Comparison of ENCODE assay signal across 1 cellular context in the genomic region with DNA sequence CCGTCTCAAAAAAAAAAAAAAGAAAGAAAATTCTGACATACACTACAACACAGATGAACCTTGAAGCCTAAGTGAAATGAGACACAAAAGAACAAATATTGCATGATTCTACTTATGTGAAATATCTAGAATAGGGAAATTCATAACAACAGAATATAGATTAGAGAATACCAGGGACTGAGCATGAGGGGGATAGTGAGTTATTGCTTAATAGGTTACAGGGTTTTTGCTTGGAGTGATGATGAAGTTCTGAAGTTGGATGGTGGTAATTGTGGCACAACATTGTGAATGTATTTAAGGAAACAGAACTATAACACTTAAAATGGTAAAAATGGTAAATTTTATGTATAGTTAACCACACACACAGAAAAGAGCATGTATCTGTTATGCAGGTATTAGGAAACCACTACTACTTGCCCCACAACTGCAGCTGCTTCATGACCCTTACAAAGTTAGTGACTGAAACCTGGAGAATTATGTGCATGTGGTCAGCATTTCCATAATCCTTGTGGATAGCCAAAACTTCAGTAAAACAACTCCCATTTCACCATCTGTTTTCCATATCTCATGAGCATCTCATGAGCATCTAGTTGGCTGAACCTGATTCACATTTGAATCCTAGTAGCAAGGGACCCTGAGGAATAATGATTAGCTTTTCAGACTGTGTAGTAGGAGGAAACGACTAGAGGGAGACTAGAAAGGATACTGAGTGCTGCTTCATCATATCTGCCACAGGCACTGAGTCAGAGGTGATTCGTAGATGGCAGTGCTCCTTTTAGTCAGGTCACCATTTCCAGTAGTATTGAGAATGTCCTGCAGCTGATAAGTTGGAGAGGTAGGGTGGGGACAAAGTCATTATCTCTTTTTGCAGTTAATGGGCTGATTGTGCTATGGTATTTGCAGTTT.
A peak's percentile ranks its signal among the peaks of the same experiment; 100 is the strongest.
TF ChIP-seq lines count a peak whose summit lies in the region.

No MANE protein-coding gene starts in this region.

TF ChIP-seq in K562, 482 proteins besides CTCF, POLR2A, EP300 and RAD21 (continued from another document and continues in another):
- TF ChIP-seq, protein P1, sequence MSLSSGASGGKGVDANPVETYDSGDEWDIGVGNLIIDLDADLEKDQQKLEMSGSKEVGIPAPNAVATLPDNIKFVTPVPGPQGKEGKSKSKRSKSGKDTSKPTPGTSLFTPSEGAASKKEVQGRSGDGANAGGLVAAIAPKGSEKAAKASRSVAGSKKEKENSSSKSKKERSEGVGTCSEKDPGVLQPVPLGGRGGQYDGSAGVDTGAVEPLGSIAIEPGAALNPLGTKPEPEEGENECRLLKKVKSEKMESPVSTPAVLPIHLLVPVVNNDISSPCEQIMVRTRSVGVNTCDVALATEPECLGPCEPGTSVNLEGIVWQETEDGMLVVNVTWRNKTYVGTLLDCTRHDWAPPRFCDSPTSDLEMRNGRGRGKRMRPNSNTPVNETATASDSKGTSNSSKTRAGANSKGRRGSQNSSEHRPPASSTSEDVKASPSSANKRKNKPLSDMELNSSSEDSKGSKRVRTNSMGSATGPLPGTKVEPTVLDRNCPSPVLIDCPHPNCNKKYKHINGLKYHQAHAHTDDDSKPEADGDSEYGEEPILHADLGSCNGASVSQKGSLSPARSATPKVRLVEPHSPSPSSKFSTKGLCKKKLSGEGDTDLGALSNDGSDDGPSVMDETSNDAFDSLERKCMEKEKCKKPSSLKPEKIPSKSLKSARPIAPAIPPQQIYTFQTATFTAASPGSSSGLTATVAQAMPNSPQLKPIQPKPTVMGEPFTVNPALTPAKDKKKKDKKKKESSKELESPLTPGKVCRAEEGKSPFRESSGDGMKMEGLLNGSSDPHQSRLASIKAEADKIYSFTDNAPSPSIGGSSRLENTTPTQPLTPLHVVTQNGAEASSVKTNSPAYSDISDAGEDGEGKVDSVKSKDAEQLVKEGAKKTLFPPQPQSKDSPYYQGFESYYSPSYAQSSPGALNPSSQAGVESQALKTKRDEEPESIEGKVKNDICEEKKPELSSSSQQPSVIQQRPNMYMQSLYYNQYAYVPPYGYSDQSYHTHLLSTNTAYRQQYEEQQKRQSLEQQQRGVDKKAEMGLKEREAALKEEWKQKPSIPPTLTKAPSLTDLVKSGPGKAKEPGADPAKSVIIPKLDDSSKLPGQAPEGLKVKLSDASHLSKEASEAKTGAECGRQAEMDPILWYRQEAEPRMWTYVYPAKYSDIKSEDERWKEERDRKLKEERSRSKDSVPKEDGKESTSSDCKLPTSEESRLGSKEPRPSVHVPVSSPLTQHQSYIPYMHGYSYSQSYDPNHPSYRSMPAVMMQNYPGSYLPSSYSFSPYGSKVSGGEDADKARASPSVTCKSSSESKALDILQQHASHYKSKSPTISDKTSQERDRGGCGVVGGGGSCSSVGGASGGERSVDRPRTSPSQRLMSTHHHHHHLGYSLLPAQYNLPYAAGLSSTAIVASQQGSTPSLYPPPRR (CRISPR knock-in tag; IDR thresholded peaks at IDR 0.05; ENCODE audit: borderline replicate concordance) = no peak
- no peak for TF ChIP-seq ZBTB7A (IDR thresholded peaks at IDR 0.05; ENCODE audit: borderline replicate concordance, control insufficient read depth, low read depth, low read length)
- no peak for TF ChIP-seq AFF1 (IDR thresholded peaks at IDR 0.05; ENCODE audit: low read depth in 1 of 2, partially characterized antibody in 2 of 2)
- peak; percentile 13; the same call in 1 of the 2 replicates for TF ChIP-seq MAFK (IDR thresholded peaks at IDR 0.05; ENCODE audit: low read length)
- TF ChIP-seq U2AF2 (optimal IDR thresholded peaks at IDR 0.05; ENCODE audit: low read depth, low read length) = no peak
- no peak for TF ChIP-seq PCBP1 (IDR thresholded peaks at IDR 0.05; ENCODE audit: low read depth, low read length, poor library complexity, severe bottlenecking)
- TF ChIP-seq ZNF143 (CRISPR knock-in tag; IDR thresholded peaks at IDR 0.05) = no peak
- peak in 1 of 2 experiments; percentile 14; a peak in 1 of 4 replicates for TF ChIP-seq TBL1XR1 (IDR thresholded peaks at IDR 0.05; ENCODE audit: low read length in 2 of 2)
- no peak for TF ChIP-seq COPS2 (conservative IDR thresholded peaks at IDR 0.05)
- TF ChIP-seq GTF2F1 (IDR thresholded peaks at IDR 0.05; ENCODE audit: low read depth, low read length) = no peak
- no peak for TF ChIP-seq NR3C1 (CRISPR knock-in tag; IDR thresholded peaks at IDR 0.05)
- TF ChIP-seq E2F5 (CRISPR knock-in tag; IDR thresholded peaks at IDR 0.05) = no peak
- no peak for TF ChIP-seq KDM5B (IDR thresholded peaks at IDR 0.05; ENCODE audit: insufficient replicate concordance, low read depth, low read length)
- TF ChIP-seq GATAD2B (IDR thresholded peaks at IDR 0.05; ENCODE audit: borderline replicate concordance) = peak; percentile 53; the same call in 1 of the 2 replicates
- TF ChIP-seq BCLAF1 (IDR thresholded peaks at IDR 0.05; ENCODE audit: borderline replicate concordance in 1 of 2, control insufficient read depth in 1 of 2, low read depth in 2 of 2, low read length in 1 of 2) = no peak
- TF ChIP-seq ZNF124 (CRISPR knock-in tag; IDR thresholded peaks at IDR 0.05) = no peak
- no peak for TF ChIP-seq ZNF347 (CRISPR knock-in tag; IDR thresholded peaks at IDR 0.05; ENCODE audit: low read depth)
- no peak for TF ChIP-seq U2AF1 (optimal IDR thresholded peaks at IDR 0.05; ENCODE audit: low read depth, low read length)
- TF ChIP-seq CLOCK (CRISPR knock-in tag; IDR thresholded peaks at IDR 0.05; ENCODE audit: borderline replicate concordance) = no peak
- peak; percentile 52; the same call in 1 of the 2 replicates for TF ChIP-seq CHAMP1 (IDR thresholded peaks at IDR 0.05)
- TF ChIP-seq HDAC1 (IDR thresholded peaks at IDR 0.05) = peak in 1 of 2 experiments; percentile 66; a peak in 3 of 4 replicates
- TF ChIP-seq CUX1 (CRISPR knock-in tag; IDR thresholded peaks at IDR 0.05) = no peak
